20 cellular contexts compared by ENCODE assay signal in genomic region chr1:234123867-234124266, GRCh38.
DNase-seq lines count a peak whose midpoint lies in the region; ATAC-seq, FAIRE-seq and TF ChIP-seq lines count a peak whose summit lies in the region.
"Had no signal": no experiment of that assay in that cellular context is flagged by ENCODE, and none has a peak within 500 bp of the region (broad histone marks: within the 10 kb centered on the region; RNA-seq: fewer than 3 reads in every experiment).

No MANE protein-coding gene starts in this region.

- intact Hi-C loops in left ventricle myocardium superior (cut with micrococcal nuclease) = no loop called here
- intact Hi-C loops in right cardiac atrium (cut with DNase I) = no loop called here
- intact Hi-C loops in mucosa of descending colon (cut with DNase I, micrococcal nuclease) = no loop called here

- no peak for FAIRE-seq in GM19239 (lab: Jason Lieb, UNC)
- FAIRE-seq: D721Med, H1 had no signal

- TF ChIP-seq CTCF in epithelial cell of proximal tubule (conservative IDR thresholded peaks at IDR 0.05; ENCODE audit: low read depth, low read length) = no peak
- TF ChIP-seq CTCF in mucosa of descending colon (IDR thresholded peaks at IDR 0.05) = no peak

- H3K27ac ChIP-seq in right cardiac atrium (ENCODE audit: low read length) = no peak overlapping the region
- H3K27ac ChIP-seq: PC-9 had no signal

- DNase-seq in left ventricle myocardium superior = no peak
- DNase-seq in right cardiac atrium = no peak
- peak; percentile 64 for DNase-seq in epithelial cell of proximal tubule (ENCODE audit: low read depth)
- DNase-seq in kidney glomerular epithelial cell (lab: John Stamatoyannopoulos, UW) = peak; percentile 34
- DNase-seq in GM19239 (ENCODE audit: insufficient read length, low spot score) = no peak
- no peak for DNase-seq in mucosa of descending colon
- DNase-seq in activated CD8-positive, alpha-beta memory T cell treated with anti-CD3 and anti-CD28 coated beads, Interleukin-2, amount 50 U/mL, for 4 hours = no peak
- DNase-seq: 8988T, HCEC 1CT, Kasumi-1, NCI-H1105, NCI-H1436 treated with DMSO at 0.1 percent for 48 hours, NCI-H1930, NCI-H2107, NCI-H524 treated with DMSO at 0.1 percent for 48 hours, PC-9, RPMI8226, SHP77 had no signal

- WGBS in right cardiac atrium = 29% methylated on average over 5 of the region's 5 CpGs

- H3K4me3 ChIP-seq in right cardiac atrium (ENCODE audit: low read length) (no peak overlapping the region), epithelial cell of proximal tubule (ENCODE audit: low read depth, low read length) (no peak overlapping the region), mucosa of descending colon (no peak overlapping the region)
- H3K4me3 ChIP-seq: PC-9 had no signal

- no peaks in the 10 kb centered on the region for H3K27me3 ChIP-seq in right cardiac atrium (ENCODE audit: control insufficient read depth, insufficient read depth)

- H3K4me1 ChIP-seq in right cardiac atrium (ENCODE audit: control insufficient read depth, insufficient read depth, low read length) = no peaks in the 10 kb centered on the region
- no peaks in the 10 kb centered on the region for H3K4me1 ChIP-seq in mucosa of descending colon (ENCODE audit: low read depth)

- no peaks in the 10 kb centered on the region for H3K36me3 ChIP-seq in mucosa of descending colon (ENCODE audit: low read depth)

- no peaks in the 10 kb centered on the region for H3K9me3 ChIP-seq in right cardiac atrium (ENCODE audit: control insufficient read depth, low read length)
- no peaks in the 10 kb centered on the region for H3K9me3 ChIP-seq in mucosa of descending colon

- ATAC-seq in left ventricle myocardium superior (peak; percentile 45), right cardiac atrium (no peak), mucosa of descending colon (no peak)

Comparison
In these comparisons a context has a peak if more than half of its experiments do, and no peak if none do; other contexts are left out.
1. DNase-seq: peak in epithelial cell of proximal tubule (single experiment) and kidney glomerular epithelial cell (single experiment); none in left ventricle myocardium superior (single experiment), right cardiac atrium (0 of 3), GM19239 (single experiment), mucosa of descending colon (0 of 3) and activated CD8-positive, alpha-beta memory T cell treated with anti-CD3 and anti-CD28 coated beads, Interleukin-2, amount 50 U/mL, for 4 hours (single experiment).